ENCODE assay signal across 1 cellular context in genomic region chr22:17634696-17635095, GRCh38.
TF ChIP-seq lines count a peak whose summit lies in the region.

No MANE protein-coding gene starts in this region.

TF ChIP-seq in HCT116, 20 proteins besides CTCF, POLR2A, EP300 and RAD21 (continued from another document):
- TF ChIP-seq REST (IDR thresholded peaks at IDR 0.05; ENCODE audit: low read depth), result no peak
- no peak for TF ChIP-seq YY1 (IDR thresholded peaks at IDR 0.05; ENCODE audit: extremely low read depth, insufficient replicate concordance, low read depth, low read length)
- no peak for TF ChIP-seq EZH2phosphoT487 (IDR thresholded peaks at IDR 0.05; ENCODE audit: borderline replicate concordance)
TF ChIP-seq in HCT116: peak in this region for 0.
